ENCODE assay signal across 14 cellular contexts in the genomic region with DNA sequence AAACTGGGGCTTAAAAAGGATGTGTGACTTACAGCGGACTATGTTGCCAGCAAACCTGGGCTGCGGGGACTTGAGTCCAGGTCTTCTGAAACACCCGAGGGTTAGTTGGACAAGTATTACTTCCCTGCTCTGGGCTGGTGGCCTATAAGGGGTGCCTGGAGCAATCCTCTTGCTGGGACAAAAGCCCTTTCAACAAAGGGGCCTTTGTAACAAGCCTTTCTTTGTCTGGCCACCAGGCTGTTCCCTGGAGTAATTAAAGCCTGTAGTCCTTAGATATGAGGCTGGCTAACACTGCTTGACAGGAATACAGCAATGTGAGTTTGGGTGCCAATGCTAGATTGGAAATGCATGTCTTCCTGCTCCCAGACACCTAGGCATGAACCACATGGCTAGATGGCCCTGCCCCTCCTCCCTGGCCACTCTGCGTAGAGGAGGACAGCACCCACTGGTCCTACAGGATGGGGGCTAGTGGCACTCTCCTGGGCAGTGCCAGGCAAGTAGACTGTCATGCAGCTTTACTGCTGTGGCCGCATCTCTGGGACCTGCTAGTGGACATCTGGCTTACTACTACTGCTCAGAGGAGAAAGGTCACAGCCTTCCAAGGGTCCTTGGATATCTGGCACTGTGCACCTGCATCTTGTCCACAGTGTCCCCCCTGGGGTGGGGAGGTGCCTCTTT.
A peak's percentile ranks its signal among the peaks of the same experiment; 100 is the strongest.
DNase-seq lines count a peak whose midpoint lies in the region; ATAC-seq and TF ChIP-seq lines count a peak whose summit lies in the region.
"Had no signal": no experiment of that assay in that cellular context is flagged by ENCODE, and none has a peak within 500 bp of the region (broad histone marks: within the 10 kb centered on the region; RNA-seq: fewer than 3 reads in every experiment).

No MANE protein-coding gene starts in this region.

- TF ChIP-seq CTCF in HCT116 (IDR thresholded peaks at IDR 0.05 in 2 of 3, conservative IDR thresholded peaks at IDR 0.05 in 1 of 3; ENCODE audit: borderline replicate concordance in 1 of 3, insufficient read depth in 1 of 3, low read depth in 2 of 3, low read length in 2 of 3) (0 out of 6 replicates have a peak, but pooled peaks of 1 of the 3 experiments have one; percentile 9), WTC11 (IDR thresholded peaks at IDR 0.05) (no peak), CD14-positive monocyte (IDR thresholded peaks at IDR 0.05) (no peak)

- peak; percentile 12 for DNase-seq in HCT116 (ENCODE audit: low read depth, low spot score)
- DNase-seq in WTC11 (ENCODE audit: low spot score): no peak
- peak in 38 of 42 donors; percentile 20 to 85 (median 64) for DNase-seq in head of caudate nucleus
- DNase-seq in putamen (ENCODE audit: low spot score): peak; percentile 83
- no peak for DNase-seq in 8988T
- DNase-seq in CD14-positive monocyte (ENCODE audit: low spot score): no peak
- no peak for DNase-seq in Kasumi-1 (lab: John Stamatoyannopoulos, UW)
- DNase-seq: activated naive CD4-positive, alpha-beta T cell treated with Interleukin-2 at 50 U/mL for 16 hours; GOT3; kidney; NCI-H1092; psoas muscle had no signal

- H3K4me1 Mint-ChIP-seq in WTC11 (peaks cover 23% of the 10 kb centered on the region), CD14-positive monocyte (peaks cover 10% of the 10 kb centered on the region)

- no peaks in the 10 kb centered on the region for H3K9me2 ChIP-seq in HCT116 (ENCODE audit: insufficient read depth)

- no peaks in the 10 kb centered on the region for H3K27me3 ChIP-seq in HCT116 (ENCODE audit: insufficient read depth, low read length)

- no peaks in the 10 kb centered on the region for H3K79me2 ChIP-seq in HCT116 (ENCODE audit: insufficient read depth, low read length)

- H3K9ac ChIP-seq in HCT116 (ENCODE audit: low read length): no peak overlapping the region

- no TSS peak for BruUV-seq in HCT116 (replicated peaks; lab: Mats Ljungman, UMichigan)

- H3K9me3 Mint-ChIP-seq in WTC11: peaks cover 5% of the 10 kb centered on the region
- no peaks in the 10 kb centered on the region for H3K9me3 Mint-ChIP-seq in CD14-positive monocyte

- H3K9me3 ChIP-seq in HCT116 (ENCODE audit: control insufficient read depth in 1 of 2, insufficient read depth in 1 of 2, low read depth in 1 of 2, low read length in 2 of 2): no peaks in the 10 kb centered on the region
- H3K9me3 ChIP-seq: psoas muscle had no signal

- no peak for TF ChIP-seq POLR2A in HCT116 (IDR thresholded peaks at IDR 0.05; ENCODE audit: borderline replicate concordance, extremely low read depth, insufficient read depth, insufficient read length)

- RAD21 ChIA-PET in HCT116 (lab: Charles Lee; ENCODE audit: low non-redundant PET in 1 of 2, low total read pairs in 2 of 2, uncharacterized antibody in 2 of 2, unreplicated experiment in 2 of 2): no interaction called here

- ATAC-seq in HCT116 (peak; percentile 64), WTC11 (peak; percentile 63), HG02763 (IDR thresholded peaks at IDR 0.05; ENCODE audit: unreplicated experiment) (no peak)
- ATAC-seq: activated CD4-positive, CD25-positive, alpha-beta regulatory T cell treated with anti-CD3 and anti-CD28 coated beads, Interleukin-2, amount 50 U/mL, for 24 hours; psoas muscle had no signal

- no peak overlapping the region for H3K4me2 ChIP-seq in HCT116 (ENCODE audit: low read length)

- H3K27ac Mint-ChIP-seq in WTC11: no peak overlapping the region
- H3K27ac Mint-ChIP-seq in CD14-positive monocyte: no peak overlapping the region

- no peak overlapping the region for H3K4me3 ChIP-seq in HCT116 (replicated peaks in 1 of 2; ENCODE audit: low read depth in 1 of 2, low read length in 2 of 2)
- H3K4me3 ChIP-seq: psoas muscle had no signal

- H3K4me1 ChIP-seq in HCT116 (ENCODE audit: control insufficient read depth in 1 of 2, insufficient read depth in 2 of 2, low read length in 2 of 2): peaks cover 2 to 11% of the 10 kb centered on the region in 2 experiments; a peak in 2 of 4 replicates

- no peaks in the 10 kb centered on the region for H3K36me3 ChIP-seq in HCT116 (ENCODE audit: control insufficient read depth in 1 of 2, insufficient read depth in 2 of 2, low read length in 2 of 2)

- intact Hi-C loops in HCT116 (cut with micrococcal nuclease): no loop called here
- intact Hi-C loops in head of caudate nucleus (cut with DNase I): no loop called here
- intact Hi-C loops in CD14-positive monocyte (cut with micrococcal nuclease): no loop called here

- no peak overlapping the region for H2AFZ ChIP-seq in HCT116 (ENCODE audit: low read depth, low read length, poor library complexity, severe bottlenecking)

- H3K4me3 Mint-ChIP-seq in WTC11: no peak overlapping the region
- H3K4me3 Mint-ChIP-seq in CD14-positive monocyte: no peak overlapping the region

- no peaks in the 10 kb centered on the region for H3K27me3 Mint-ChIP-seq in WTC11 (ENCODE audit: low read depth)
- H3K27me3 Mint-ChIP-seq in CD14-positive monocyte (ENCODE audit: low read depth in 3 of 3): peaks cover 1 to 3% (median 2%) of the 10 kb centered on the region in 3 donors

- no peaks in the 10 kb centered on the region for H3K36me3 Mint-ChIP-seq in WTC11
- H3K36me3 Mint-ChIP-seq in CD14-positive monocyte: no peaks in the 10 kb centered on the region

- CTCF ChIA-PET in HCT116 (lab: Charles Lee) (no interaction called here), WTC11 (lab: Charles Lee) (interaction anchor here (1.0 kb wide), 1 partner anchor 94 kb away, joined by 3 read pairs; no protein-coding TSS in a partner anchor)

- TF ChIP-seq RAD21 in HCT116 (IDR thresholded peaks at IDR 0.05; ENCODE audit: low read depth): 0 out of 2 replicates have a peak, but pooled peaks have one; percentile 9

- no peak overlapping the region for H3K27ac ChIP-seq in HCT116 (ENCODE audit: low read depth, low read length)
- H3K27ac ChIP-seq: psoas muscle had no signal

- POLR2A ChIA-PET in HCT116 (lab: Charles Lee) (no interaction called here), WTC11 (lab: Charles Lee) (interaction anchor here (0.5 kb wide), 1 partner anchor 206 kb away, joined by 4 read pairs; no protein-coding TSS in a partner anchor)

- no peaks in the 10 kb centered on the region for H4K20me1 ChIP-seq in HCT116 (ENCODE audit: insufficient read depth)

TF ChIP-seq in HCT116, 20 proteins besides CTCF, POLR2A, EP300 and RAD21 (continues in another document):
- TF ChIP-seq POLR2AphosphoS5 (IDR thresholded peaks at IDR 0.05; ENCODE audit: low read depth, low read length) (no peak), SIN3A (IDR thresholded peaks at IDR 0.05; ENCODE audit: low read depth) (no peak), ZFX (IDR thresholded peaks at IDR 0.05) (no peak), ELF1 (IDR thresholded peaks at IDR 0.05; ENCODE audit: borderline replicate concordance, low read depth) (no peak), CBX3 (IDR thresholded peaks at IDR 0.05; ENCODE audit: low read depth) (no peak), CEBPB (IDR thresholded peaks at IDR 0.05; ENCODE audit: low read depth) (no peak), YY1 (IDR thresholded peaks at IDR 0.05; ENCODE audit: extremely low read depth, insufficient replicate concordance, low read depth, low read length) (no peak), EZH2phosphoT487 (IDR thresholded peaks at IDR 0.05; ENCODE audit: borderline replicate concordance) (no peak)
- TF ChIP-seq, protein P1, sequence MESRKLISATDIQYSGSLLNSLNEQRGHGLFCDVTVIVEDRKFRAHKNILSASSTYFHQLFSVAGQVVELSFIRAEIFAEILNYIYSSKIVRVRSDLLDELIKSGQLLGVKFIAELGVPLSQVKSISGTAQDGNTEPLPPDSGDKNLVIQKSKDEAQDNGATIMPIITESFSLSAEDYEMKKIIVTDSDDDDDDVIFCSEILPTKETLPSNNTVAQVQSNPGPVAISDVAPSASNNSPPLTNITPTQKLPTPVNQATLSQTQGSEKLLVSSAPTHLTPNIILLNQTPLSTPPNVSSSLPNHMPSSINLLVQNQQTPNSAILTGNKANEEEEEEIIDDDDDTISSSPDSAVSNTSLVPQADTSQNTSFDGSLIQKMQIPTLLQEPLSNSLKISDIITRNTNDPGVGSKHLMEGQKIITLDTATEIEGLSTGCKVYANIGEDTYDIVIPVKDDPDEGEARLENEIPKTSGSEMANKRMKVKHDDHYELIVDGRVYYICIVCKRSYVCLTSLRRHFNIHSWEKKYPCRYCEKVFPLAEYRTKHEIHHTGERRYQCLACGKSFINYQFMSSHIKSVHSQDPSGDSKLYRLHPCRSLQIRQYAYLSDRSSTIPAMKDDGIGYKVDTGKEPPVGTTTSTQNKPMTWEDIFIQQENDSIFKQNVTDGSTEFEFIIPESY (IDR thresholded peaks at IDR 0.05; ENCODE audit: extremely low read depth, insufficient replicate concordance, low read length): no peak

TF ChIP-seq in WTC11, 78 proteins besides CTCF, POLR2A, EP300 and RAD21:
- TF ChIP-seq AR (CRISPR knock-in tag; IDR thresholded peaks at IDR 0.05) (no peak), GTF2I (CRISPR knock-in tag; conservative IDR thresholded peaks at IDR 0.05) (no peak), NR1H2 (CRISPR knock-in tag; IDR thresholded peaks at IDR 0.05) (no peak)
- TF ChIP-seq, protein P2, sequence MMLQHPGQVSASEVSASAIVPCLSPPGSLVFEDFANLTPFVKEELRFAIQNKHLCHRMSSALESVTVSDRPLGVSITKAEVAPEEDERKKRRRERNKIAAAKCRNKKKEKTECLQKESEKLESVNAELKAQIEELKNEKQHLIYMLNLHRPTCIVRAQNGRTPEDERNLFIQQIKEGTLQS (CRISPR knock-in tag; conservative IDR thresholded peaks at IDR 0.05): no peak

Comparison
In these comparisons a context has a peak if more than half of its experiments do, and no peak if none do; other contexts are left out.
1. DNase-seq: peak in HCT116 (single experiment), head of caudate nucleus (38 of 42) and putamen (single experiment); none in WTC11 (single experiment), 8988T (single experiment), CD14-positive monocyte (single experiment) and Kasumi-1 (0 of 2).